In genomic region chr1:33388989-33389771, GRCh38 we compare ENCODE assay signal across 1 cellular context.
TF ChIP-seq lines count a peak whose summit lies in the region.

No MANE protein-coding gene starts in this region.

TF ChIP-seq in GM23338, 12 proteins besides CTCF, POLR2A, EP300 and RAD21 (continued from another document):
- TF ChIP-seq, protein P1, sequence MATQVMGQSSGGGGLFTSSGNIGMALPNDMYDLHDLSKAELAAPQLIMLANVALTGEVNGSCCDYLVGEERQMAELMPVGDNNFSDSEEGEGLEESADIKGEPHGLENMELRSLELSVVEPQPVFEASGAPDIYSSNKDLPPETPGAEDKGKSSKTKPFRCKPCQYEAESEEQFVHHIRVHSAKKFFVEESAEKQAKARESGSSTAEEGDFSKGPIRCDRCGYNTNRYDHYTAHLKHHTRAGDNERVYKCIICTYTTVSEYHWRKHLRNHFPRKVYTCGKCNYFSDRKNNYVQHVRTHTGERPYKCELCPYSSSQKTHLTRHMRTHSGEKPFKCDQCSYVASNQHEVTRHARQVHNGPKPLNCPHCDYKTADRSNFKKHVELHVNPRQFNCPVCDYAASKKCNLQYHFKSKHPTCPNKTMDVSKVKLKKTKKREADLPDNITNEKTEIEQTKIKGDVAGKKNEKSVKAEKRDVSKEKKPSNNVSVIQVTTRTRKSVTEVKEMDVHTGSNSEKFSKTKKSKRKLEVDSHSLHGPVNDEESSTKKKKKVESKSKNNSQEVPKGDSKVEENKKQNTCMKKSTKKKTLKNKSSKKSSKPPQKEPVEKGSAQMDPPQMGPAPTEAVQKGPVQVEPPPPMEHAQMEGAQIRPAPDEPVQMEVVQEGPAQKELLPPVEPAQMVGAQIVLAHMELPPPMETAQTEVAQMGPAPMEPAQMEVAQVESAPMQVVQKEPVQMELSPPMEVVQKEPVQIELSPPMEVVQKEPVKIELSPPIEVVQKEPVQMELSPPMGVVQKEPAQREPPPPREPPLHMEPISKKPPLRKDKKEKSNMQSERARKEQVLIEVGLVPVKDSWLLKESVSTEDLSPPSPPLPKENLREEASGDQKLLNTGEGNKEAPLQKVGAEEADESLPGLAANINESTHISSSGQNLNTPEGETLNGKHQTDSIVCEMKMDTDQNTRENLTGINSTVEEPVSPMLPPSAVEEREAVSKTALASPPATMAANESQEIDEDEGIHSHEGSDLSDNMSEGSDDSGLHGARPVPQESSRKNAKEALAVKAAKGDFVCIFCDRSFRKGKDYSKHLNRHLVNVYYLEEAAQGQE (IDR thresholded peaks at IDR 0.05; ENCODE audit: unreplicated experiment): no peak
- no peak for TF ChIP-seq POLR2AphosphoS5 (IDR thresholded peaks at IDR 0.05; ENCODE audit: low read depth)
- no peak for TF ChIP-seq EZH2 (IDR thresholded peaks at IDR 0.05; ENCODE audit: low read depth, unreplicated experiment)
- TF ChIP-seq, protein P2, sequence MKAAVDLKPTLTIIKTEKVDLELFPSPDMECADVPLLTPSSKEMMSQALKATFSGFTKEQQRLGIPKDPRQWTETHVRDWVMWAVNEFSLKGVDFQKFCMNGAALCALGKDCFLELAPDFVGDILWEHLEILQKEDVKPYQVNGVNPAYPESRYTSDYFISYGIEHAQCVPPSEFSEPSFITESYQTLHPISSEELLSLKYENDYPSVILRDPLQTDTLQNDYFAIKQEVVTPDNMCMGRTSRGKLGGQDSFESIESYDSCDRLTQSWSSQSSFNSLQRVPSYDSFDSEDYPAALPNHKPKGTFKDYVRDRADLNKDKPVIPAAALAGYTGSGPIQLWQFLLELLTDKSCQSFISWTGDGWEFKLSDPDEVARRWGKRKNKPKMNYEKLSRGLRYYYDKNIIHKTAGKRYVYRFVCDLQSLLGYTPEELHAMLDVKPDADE (IDR thresholded peaks at IDR 0.05): no peak
- TF ChIP-seq ZNF462 (CRISPR knock-in tag; IDR thresholded peaks at IDR 0.05): no peak
- TF ChIP-seq NANOG (IDR thresholded peaks at IDR 0.05; ENCODE audit: borderline replicate concordance): no peak
- TF ChIP-seq ZNF331 (CRISPR knock-in tag; IDR thresholded peaks at IDR 0.05; ENCODE audit: low read depth): no peak
- TF ChIP-seq ZNF114 (CRISPR knock-in tag; IDR thresholded peaks at IDR 0.05): no peak
- TF ChIP-seq EZH2phosphoT487 (IDR thresholded peaks at IDR 0.05; ENCODE audit: unreplicated experiment): no peak
